ENCODE assay signal across 29 cellular contexts in the genomic region with DNA sequence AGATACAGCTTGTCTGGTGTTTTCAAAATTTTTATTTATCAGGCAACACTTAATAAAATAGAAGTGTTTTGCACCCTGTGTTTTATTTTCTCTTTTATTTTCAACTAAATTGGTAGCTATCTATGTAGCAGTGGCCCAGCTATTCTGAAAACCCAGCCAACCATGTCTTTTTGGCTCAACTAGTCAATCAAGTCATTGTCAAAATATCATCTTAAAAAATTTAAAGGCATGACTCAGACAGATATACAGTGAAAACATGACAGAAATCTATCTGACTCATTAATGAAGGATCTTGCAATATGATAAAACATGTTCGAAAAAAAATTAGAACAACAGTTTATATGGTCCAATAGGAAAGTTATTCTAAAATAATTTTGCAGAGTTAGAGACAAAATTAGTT.
DNase-seq lines count a peak whose midpoint lies in the region; ATAC-seq and TF ChIP-seq lines count a peak whose summit lies in the region.
"Had no signal": no experiment of that assay in that cellular context is flagged by ENCODE, and none has a peak within 500 bp of the region (broad histone marks: within the 10 kb centered on the region; RNA-seq: fewer than 3 reads in every experiment).

No MANE protein-coding gene starts in this region.

- CTCF ChIA-PET in RWPE1 (lab: Yijun Ruan, JAX) = interaction anchor here (0.6 to 0.7 kb wide), 2 partner anchors 1725 to 1879 kb away, joined by 3 to 4 read pairs; no protein-coding TSS in a partner anchor

- peaks cover 3% of the 10 kb centered on the region for H3K9me3 ChIP-seq in GM23248 (ENCODE audit: low read depth)
- H3K9me3 ChIP-seq: gastrocnemius medialis, lower lobe of right lung, mucosa of descending colon, pancreas, right atrium auricular region, testis had no signal

- H3K4me3 ChIP-seq in GM23248 = no peak overlapping the region
- H3K4me3 ChIP-seq: gastrocnemius medialis, lower lobe of right lung, mucosa of descending colon, pancreas, right atrium auricular region, SK-N-MC, testis had no signal

- POLR2A ChIA-PET in RWPE1 (lab: Yijun Ruan, JAX; ENCODE audit: low non-redundant PET) = no interaction called here

- ATAC-seq in GM19324 (IDR thresholded peaks at IDR 0.05; ENCODE audit: low FRiP score, unreplicated experiment) (no peak), HG03045 (IDR thresholded peaks at IDR 0.05; ENCODE audit: unreplicated experiment) (no peak)
- ATAC-seq: gastrocnemius medialis; lower lobe of right lung; mucosa of descending colon; pancreas; stimulated activated naive B cell treated with anti-CD40 and anti-IgM and Interleukin-4, amounts not matched to agents 10 μg/mL and 1 μg/mL and 100 μg/mL, for 72 hours had no signal

- in situ Hi-C loops in GM23248 (cut with MboI) = loop anchor here (25.0 kb wide), 1 partner anchor 110 kb away; the partner anchor contains the start of gene FAM170A

- no peaks in the 10 kb centered on the region for H3K79me2 ChIP-seq in GM23248 (ENCODE audit: insufficient read depth)

- no peak overlapping the region for H3K9ac ChIP-seq in GM23248

- peak; percentile 11 for DNase-seq in GM23248
- DNase-seq in RWPE1 (ENCODE audit: low spot score) = peak; percentile 57
- DNase-seq in fibroblast of gingiva (ENCODE audit: low read depth) = peak; percentile 8
- peak; percentile 43 for DNase-seq in kidney tubule cell (ENCODE audit: low spot score)
- DNase-seq in effector CD8-positive, alpha-beta T cell (lab: John Stamatoyannopoulos, UW) = no peak
- DNase-seq: activated CD4-positive, alpha-beta T cell treated with anti-CD3 and anti-CD28 coated beads for 48 hours; activated naive CD4-positive, alpha-beta T cell; activated T-cell treated with anti-CD3 and anti-CD28 coated beads, Interleukin-2, amount 50 U/mL, for 48 hours; amygdala; C1 segment of cervical spinal cord; caudate nucleus; dermis blood vessel endothelial cell; gastrocnemius medialis; islet precursor cell; KG1; lower lobe of right lung; mucosa of descending colon; MV-4-11; NCI-H1694 treated with DMSO at 0.1 percent for 48 hours; NCI-H2171 treated with DMSO at 0.1 percent for 48 hours; pancreas; stimulated activated CD4-positive, alpha-beta T cell treated with anti-CD3 and anti-CD28 coated beads, Interleukin-4, amount 100 ng/mL, for 1 hour; stimulated activated naive B cell treated with anti-CD40 and anti-IgM and Interleukin-4, amounts not matched to agents 10 μg/mL and 1 μg/mL and 100 μg/mL, for 72 hours; T-helper 2 cell; testis had no signal

- H3K27ac ChIP-seq in GM23248 (no peak overlapping the region), RWPE1 (no peak overlapping the region)
- H3K27ac ChIP-seq: gastrocnemius medialis, lower lobe of right lung, pancreas, right atrium auricular region, SK-N-MC, testis had no signal

- H3F3A ChIP-seq in GM23248 (ENCODE audit: insufficient read depth) = no peaks in the 10 kb centered on the region

- peaks cover 7% of the 10 kb centered on the region; the same call in 1 of the 2 replicates for H3K4me1 ChIP-seq in GM23248 (ENCODE audit: insufficient read depth)
- H3K4me1 ChIP-seq: gastrocnemius medialis, lower lobe of right lung, pancreas, testis had no signal

- H3K27me3 ChIP-seq in GM23248 (replicated peaks; ENCODE audit: insufficient read depth) = no peaks in the 10 kb centered on the region
- H3K27me3 ChIP-seq: gastrocnemius medialis, pancreas, right atrium auricular region, testis had no signal

- no peak overlapping the region for H2AFZ ChIP-seq in GM23248

- H3K36me3 ChIP-seq in GM23248 (ENCODE audit: low read depth) = 0 out of 2 replicates have a peak, but pooled peaks cover 9% of the 10 kb centered on the region

- WGBS in GM23248 (ENCODE audit: low coverage in 1 of 2, low lambda C conversion rate in 2 of 2, missing lambda C conversion rate in 2 of 2), 2 experiments = 96 to 100% methylated on average over 1 of the region's 1 CpG

- no peaks in the 10 kb centered on the region for H3K9me2 ChIP-seq in GM23248 (ENCODE audit: insufficient read depth)

- no peak for TF ChIP-seq CTCF in RWPE1 (conservative IDR thresholded peaks at IDR 0.05; ENCODE audit: low read depth)

- H4K20me1 ChIP-seq in GM23248 (ENCODE audit: insufficient read depth) = no peaks in the 10 kb centered on the region; the same call in 1 of the 2 replicates

- H3K4me2 ChIP-seq in GM23248 (ENCODE audit: unreplicated experiment) = no peak overlapping the region
